Comparison of ENCODE assay signal across 8 cellular contexts in the genomic region with DNA sequence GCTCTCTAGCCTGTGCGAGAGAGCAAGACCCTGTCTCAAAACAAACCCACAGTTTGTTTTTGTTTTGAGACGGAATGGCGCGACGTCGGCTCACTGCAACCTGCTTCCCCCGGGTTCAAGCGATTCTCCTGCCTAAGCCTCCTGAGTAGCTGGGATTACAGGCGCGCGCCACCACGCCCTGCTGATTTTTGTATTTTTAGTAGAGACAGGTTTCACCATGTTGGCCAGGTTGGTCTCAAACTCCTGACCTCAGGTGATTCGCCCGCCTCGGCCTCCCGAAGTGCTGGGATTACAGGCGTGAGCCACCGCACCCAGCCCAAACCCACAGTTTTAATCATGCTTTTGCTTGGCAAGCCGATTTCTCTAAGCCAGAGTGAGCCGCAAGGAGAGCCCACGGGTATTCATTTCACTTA. TPM values are rescaled to one million over a fixed set of nuclear protein-coding genes. Genes with fewer than 3 reads are reported as not detected.
DNase-seq lines count a peak whose midpoint lies in the region; ATAC-seq and TF ChIP-seq lines count a peak whose summit lies in the region.
"Not testable (repeated sequence)": the region's sequence is repeated elsewhere in the genome, so short reads cannot be mapped to it uniquely, and the experiment has no call there.

No MANE protein-coding gene starts in this region.

- not testable (repeated sequence) for TF ChIP-seq POLR2A in upper lobe of left lung (IDR thresholded peaks at IDR 0.05)

- BruUV-seq in Calu3 (replicated peaks; lab: Mats Ljungman, UMichigan): not testable (repeated sequence)

- not testable (repeated sequence) for H3K9me3 Mint-ChIP-seq in Calu3 (ENCODE audit: low read depth, unreplicated experiment); activated B cell treated with CpG ODN at 0.5 μM for 24 hours; brain; memory B cell

- H3K27me3 ChIP-seq in psoas muscle (ENCODE audit: insufficient read depth in 3 of 3, low read length in 2 of 3); upper lobe of left lung: not testable (repeated sequence)

- 83 to 87% (median 85%) methylated on average over 21 of the region's 21 CpGs for WGBS in psoas muscle, 3 donors
- WGBS in upper lobe of left lung, 2 donors: 90 to 91% methylated on average over 21 of the region's 21 CpGs

- not testable (repeated sequence) for H3K4me1 ChIP-seq in psoas muscle
- peaks cover 5 to 14% (median 10%) of the 10 kb centered on the region in 4 donors for H3K4me1 ChIP-seq in upper lobe of left lung

- CTCF ChIA-PET in Calu3 (lab: Charles Lee): interaction anchor here (0.5 to 1.9 kb wide), 13 partner anchors 12 to 180 kb away, joined by 3 to 18 read pairs (median 4); no protein-coding TSS in a partner anchor
- CTCF ChIA-PET in activated B cell treated with CpG ODN at 0.5 μM for 24 hours (lab: Charles Lee): interaction anchor here (0.7 to 4.7 kb wide), 15 partner anchors 9 to 241 kb away, joined by 3 to 31 read pairs (median 6); partner anchors contain the start of genes ARG2, ATP6V1D, EIF2S1 and ZFYVE26

- H3K27me3 Mint-ChIP-seq in Calu3 (ENCODE audit: unreplicated experiment); activated B cell treated with CpG ODN at 0.5 μM for 24 hours; memory B cell: not testable (repeated sequence)
- peaks cover 16% of the 10 kb centered on the region for H3K27me3 Mint-ChIP-seq in brain

- not testable (repeated sequence) for ATAC-seq in activated B cell treated with CpG ODN at 0.5 μM for 24 hours (ENCODE audit: low read depth); memory B cell (ENCODE audit: low read depth); psoas muscle; upper lobe of left lung (ENCODE audit: low FRiP score in 2 of 2)

- POLR2A ChIA-PET in activated B cell treated with CpG ODN at 0.5 μM for 24 hours (lab: Charles Lee): interaction anchor here (0.6 to 2.4 kb wide), 20 partner anchors 8 to 1192 kb away, joined by 3 to 31 read pairs (median 5); partner anchors contain the start of genes ARG2, ATP6V1D, EIF2S1 and RDH11

- H3K4me3 Mint-ChIP-seq in Calu3 (ENCODE audit: low read depth, unreplicated experiment): peak overlapping the region; percentile 92
- H3K4me3 Mint-ChIP-seq in activated B cell treated with CpG ODN at 0.5 μM for 24 hours: peak overlapping the region; percentile 96
- peak overlapping the region; percentile 92 to 99 (median 96) for H3K4me3 Mint-ChIP-seq in brain
- peak overlapping the region; percentile 96 for H3K4me3 Mint-ChIP-seq in memory B cell

- peaks cover 17% of the 10 kb centered on the region for H3K4me1 Mint-ChIP-seq in Calu3 (ENCODE audit: low read depth, unreplicated experiment)
- H3K4me1 Mint-ChIP-seq in activated B cell treated with CpG ODN at 0.5 μM for 24 hours: peaks cover 61% of the 10 kb centered on the region
- H3K4me1 Mint-ChIP-seq in brain: peaks cover 30% of the 10 kb centered on the region
- peaks cover 44% of the 10 kb centered on the region for H3K4me1 Mint-ChIP-seq in memory B cell

- H3K36me3 ChIP-seq in psoas muscle (ENCODE audit: insufficient read depth in 1 of 2, low read depth in 1 of 2); upper lobe of left lung: not testable (repeated sequence)

- not testable (repeated sequence) for TF ChIP-seq EP300 in upper lobe of left lung (IDR thresholded peaks at IDR 0.05)

- DNase-seq in Calu3; Jurkat, Clone E6-1 (ENCODE audit: low read depth, low spot score); activated B cell treated with CpG ODN at 0.5 μM for 24 hours; fibroblast of mammary gland (ENCODE audit: low read depth); memory B cell (ENCODE audit: low spot score in 2 of 2); psoas muscle: not testable (repeated sequence)
- DNase-seq in upper lobe of left lung: peak in 1 of 2 donors; percentile 50

- peak overlapping the region; percentile 88 for H3K4me3 ChIP-seq in Jurkat, Clone E6-1 (ENCODE audit: low read length)
- H3K4me3 ChIP-seq in fibroblast of mammary gland (ENCODE audit: control insufficient read depth, low read depth, low read length) (peak overlapping the region; percentile 81), psoas muscle (peak overlapping the region; percentile 95), upper lobe of left lung (peak overlapping the region in 3 of 4 donors; percentile 60 to 73 (median 69))

- not testable (repeated sequence) for H3K9me3 ChIP-seq in psoas muscle, upper lobe of left lung

- TF ChIP-seq CTCF in Calu3 (IDR thresholded peaks at IDR 0.05; ENCODE audit: unreplicated experiment); activated B cell treated with CpG ODN at 0.5 μM for 24 hours (IDR thresholded peaks at IDR 0.05); brain (conservative IDR thresholded peaks at IDR 0.05); fibroblast of mammary gland (conservative IDR thresholded peaks at IDR 0.05; ENCODE audit: control insufficient read depth, insufficient read depth, low read depth, low read length); psoas muscle (IDR thresholded peaks at IDR 0.05); upper lobe of left lung (IDR thresholded peaks at IDR 0.05): not testable (repeated sequence)

- H3K27ac Mint-ChIP-seq in Calu3 (ENCODE audit: unreplicated experiment): peak overlapping the region; percentile 85
- H3K27ac Mint-ChIP-seq in activated B cell treated with CpG ODN at 0.5 μM for 24 hours: peak overlapping the region; percentile 95
- peak overlapping the region; percentile 92 to 98 (median 96) for H3K27ac Mint-ChIP-seq in brain
- H3K27ac Mint-ChIP-seq in memory B cell: peak overlapping the region; percentile 95

- H3K27ac ChIP-seq in psoas muscle (peak overlapping the region; percentile 93), upper lobe of left lung (peak overlapping the region; percentile 78 to 84 (median 84))

- intact Hi-C loops in Calu3 (cut with micrococcal nuclease; ENCODE audit: unreplicated experiment); psoas muscle (cut with DNase I): not testable (repeated sequence)
- intact Hi-C loops in activated B cell treated with CpG ODN at 0.5 μM for 24 hours (cut with micrococcal nuclease): loop anchor here (1.0 to 5.0 kb wide), 7 partner anchors 19 to 238 kb away; partner anchors contain the start of genes ARG2, EIF2S1, RAD51B and RDH11

- H3K36me3 Mint-ChIP-seq in Calu3 (ENCODE audit: insufficient read depth, unreplicated experiment) (peaks cover 21% of the 10 kb centered on the region), activated B cell treated with CpG ODN at 0.5 μM for 24 hours (ENCODE audit: low read depth) (peaks cover 14% of the 10 kb centered on the region)
- H3K36me3 Mint-ChIP-seq in brain, memory B cell: not testable (repeated sequence)

RNA-seq across cellular contexts. Expression of gene PIGH, which starts 0.5 kb away (rescaled TPM):
- 19.0 and 19.7 TPM in 2 replicates for total RNA-seq in Calu3 (2022)
- polyA plus RNA-seq in Jurkat, Clone E6-1 (2012; ENCODE audit: insufficient read depth, insufficient read length): 28.8 TPM
- 21.9 and 26.4 TPM in 2 replicates for total RNA-seq in activated B cell treated with CpG ODN at 0.5 μM for 24 hours
- 26.0 TPM for polyA plus RNA-seq in brain (ENCODE audit: insufficient read depth, low read depth, low replicate concordance)
- total RNA-seq in psoas muscle: 10 to 100 TPM; 12.3 to 25.2 (median 18.0) TPM
- polyA plus RNA-seq in psoas muscle: 10 to 100 TPM; 32.3 to 50.6 (median 45.1) TPM
- 10 to 100 TPM; 11.5 to 27.5 (median 23.1) TPM for total RNA-seq in upper lobe of left lung

RNA-seq across cellular contexts. Expression of gene ARG2, which starts 19.2 kb away (rescaled TPM):
- 11.2 and 18.4 TPM in 2 replicates for total RNA-seq in Calu3 (2022)
- polyA plus RNA-seq in Jurkat, Clone E6-1 (2012; ENCODE audit: insufficient read depth, insufficient read length): 18.7 TPM
- 0.40 and 0.46 TPM in 2 replicates for total RNA-seq in activated B cell treated with CpG ODN at 0.5 μM for 24 hours
- polyA plus RNA-seq in brain (ENCODE audit: insufficient read depth, low read depth, low replicate concordance): 42.8 TPM
- 10 to 100 TPM in 2 of 4 donors, 1 to 10 TPM in 2; 1.3 to 19.3 (median 8.0) TPM for total RNA-seq in psoas muscle
- polyA plus RNA-seq in psoas muscle: 100 to 1,000 TPM in 1 of 3 donors, 10 to 100 TPM in 1, 1 to 10 TPM in 1; 9.2 to 133 (median 32.6) TPM
- total RNA-seq in upper lobe of left lung: 10 to 100 TPM in 1 of 6 donors, 1 to 10 TPM in 4, not detected in 1; 1.1 to 11.7 (median 8.6) TPM
